ENCODE assay signal across 18 cellular contexts in the genomic region with DNA sequence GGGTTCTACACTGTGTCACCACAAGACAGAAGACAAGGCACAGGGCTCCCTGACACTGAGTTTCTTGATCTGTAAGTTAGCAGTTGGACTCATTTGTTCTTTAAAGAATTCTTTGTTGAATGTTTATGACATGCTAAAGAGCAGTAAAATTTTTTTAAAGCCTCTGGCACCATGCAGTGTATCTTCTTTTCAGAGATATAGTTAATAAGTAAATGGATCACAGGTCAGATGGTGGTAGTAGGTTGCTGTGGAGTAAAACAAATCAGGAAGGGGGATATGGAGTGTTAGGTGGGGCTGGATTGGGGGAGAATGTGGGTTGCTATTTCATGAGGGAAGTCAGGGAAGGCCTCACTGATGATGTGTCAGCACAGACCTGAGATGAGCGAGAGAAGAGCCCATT. TPM values are rescaled to one million over a fixed set of nuclear protein-coding genes. Genes with fewer than 3 reads are reported as not detected.
DNase-seq lines count a peak whose midpoint lies in the region; ATAC-seq and TF ChIP-seq lines count a peak whose summit lies in the region.
"Had no signal": no experiment of that assay in that cellular context is flagged by ENCODE, and none has a peak within 500 bp of the region (broad histone marks: within the 10 kb centered on the region; RNA-seq: fewer than 3 reads in every experiment).

No MANE protein-coding gene starts in this region.

- peak; percentile 5 for DNase-seq in NCI-H69 (lab: John Stamatoyannopoulos, UW)
- DNase-seq in mucosa of descending colon, result no peak
- DNase-seq in superior temporal gyrus (ENCODE audit: extremely low spot score), result peak; percentile 22
- no peak for DNase-seq in foreskin fibroblast
- DNase-seq in NCI-H1694 treated with DMSO at 0.1 percent for 48 hours (lab: John Stamatoyannopoulos, UW), result no peak
- DNase-seq: ACHN; CD4-positive, alpha-beta T cell; DMS79; HCEC 1CT; HFFc6 had no signal

- 83 to 100% methylated on average over 1 of the region's 1 CpG for WGBS in esophagus, 2 donors

- TF ChIP-seq CTCF in mucosa of descending colon (IDR thresholded peaks at IDR 0.05) (no peak), foreskin fibroblast (IDR thresholded peaks at IDR 0.05; ENCODE audit: low read depth, low read length) (no peak)

- ATAC-seq in mucosa of descending colon (peak; percentile 79), HG03439 (IDR thresholded peaks at IDR 0.05; ENCODE audit: unreplicated experiment) (no peak)
- ATAC-seq: GM12878 had no signal

- H3K9me3 ChIP-seq in esophagus (ENCODE audit: control insufficient read depth in 2 of 2, insufficient read depth in 1 of 2, low read depth in 1 of 2, low read length in 1 of 2), result peaks cover 4 to 12% of the 10 kb centered on the region in 2 donors
- no peaks in the 10 kb centered on the region for H3K9me3 ChIP-seq in mucosa of descending colon

- H3K4me1 ChIP-seq in esophagus (ENCODE audit: control insufficient read depth in 2 of 2, insufficient read depth in 2 of 2, low read length in 1 of 2) (peaks cover 0 to 3% of the 10 kb centered on the region in 2 donors), mucosa of descending colon (ENCODE audit: low read depth) (peaks cover 4% of the 10 kb centered on the region)
- H3K4me1 ChIP-seq: BLaER1 treated with 17β-estradiol and CSF1 and Interleukin-3, amounts not matched to agents 10 nM and 100 nM had no signal

- H3K4me3 ChIP-seq in esophagus (ENCODE audit: low read depth in 1 of 2, low read length in 2 of 2) (peak overlapping the region; percentile 25 to 52), mucosa of descending colon (no peak overlapping the region), foreskin fibroblast (ENCODE audit: low read depth in 1 of 2, low read length in 2 of 2) (no peak overlapping the region)
- H3K4me3 ChIP-seq: BLaER1 treated with 17β-estradiol and CSF1 and Interleukin-3, amounts not matched to agents 10 nM and 100 nM; GM12878 had no signal

- H3K36me3 ChIP-seq in esophagus (ENCODE audit: control insufficient read depth in 2 of 2, insufficient read depth in 2 of 2, low read length in 1 of 2), result peaks cover 0 to 10% of the 10 kb centered on the region in 2 donors
- H3K36me3 ChIP-seq in mucosa of descending colon (ENCODE audit: low read depth), result no peaks in the 10 kb centered on the region
- H3K36me3 ChIP-seq: BLaER1 treated with 17β-estradiol and CSF1 and Interleukin-3, amounts not matched to agents 10 nM and 100 nM had no signal

- H3K27me3 ChIP-seq in esophagus (ENCODE audit: control insufficient read depth in 1 of 2, insufficient read depth in 2 of 2, low read length in 2 of 2), result no peaks in the 10 kb centered on the region
- H3K27me3 ChIP-seq: BLaER1 treated with 17β-estradiol and CSF1 and Interleukin-3, amounts not matched to agents 10 nM and 100 nM had no signal

- H3K27ac ChIP-seq in esophagus (ENCODE audit: low read depth in 2 of 2, low read length in 1 of 2), result peak overlapping the region; percentile 48 to 57
- H3K27ac ChIP-seq: BLaER1 treated with 17β-estradiol and CSF1 and Interleukin-3, amounts not matched to agents 10 nM and 100 nM; HL-60 had no signal

- intact Hi-C loops in mucosa of descending colon (cut with DNase I, micrococcal nuclease), result no loop called here

RNA-seq across cellular contexts. Expression of a gene that starts 2.0 kb away (rescaled TPM):
- 100 to 1,000 TPM; 306 to 356 TPM for polyA plus RNA-seq in esophagus
- 1,000 to 10,000 TPM; 1,343 to 2,522 (median 1,448) TPM for total RNA-seq in mucosa of descending colon
- total RNA-seq: A172; CD4-positive, alpha-beta T cell; G401; GM12878; H4 had no signal

Comparison
In these comparisons a context has a peak if more than half of its experiments do, and no peak if none do; other contexts are left out.
1. DNase-seq: peak in NCI-H69 (single experiment) and superior temporal gyrus (single experiment); none in mucosa of descending colon (0 of 3), foreskin fibroblast (0 of 2) and NCI-H1694 treated with DMSO at 0.1 percent for 48 hours (single experiment).
2. H3K4me3 ChIP-seq: peak in esophagus (2 of 2); none in mucosa of descending colon (single experiment) and foreskin fibroblast (0 of 2).